Comparison of ENCODE assay signal across 8 cellular contexts in the genomic region with DNA sequence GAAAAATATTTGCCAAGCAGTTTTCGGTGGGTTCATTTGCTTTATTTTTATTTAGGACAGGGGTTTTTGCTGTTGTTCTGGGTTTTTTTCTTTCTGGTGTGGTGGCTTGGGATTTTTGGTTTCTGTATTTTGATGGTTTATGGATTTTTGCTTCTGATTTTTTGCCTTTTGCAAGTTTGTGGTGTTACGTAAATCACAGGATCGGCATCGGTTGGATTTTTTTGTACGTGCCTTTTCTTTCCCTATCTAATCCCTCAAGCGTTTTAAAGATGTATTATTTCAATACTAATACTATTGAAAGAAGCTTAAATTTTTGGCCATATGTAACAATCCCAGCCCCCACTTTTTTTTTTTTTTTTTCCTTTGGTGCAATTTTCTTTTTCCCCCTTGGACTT. TPM values are rescaled to one million over a fixed set of nuclear protein-coding genes. Genes with fewer than 3 reads are reported as not detected.
DNase-seq lines count a peak whose midpoint lies in the region; ATAC-seq lines count a peak whose summit lies in the region.

No MANE protein-coding gene starts in this region.

- peak overlapping the region; percentile 100 for H3K27ac Mint-ChIP-seq in activated T-helper 17 cell treated with anti-CD3 and anti-CD28 coated beads, Interleukin-2, amount 50 U/mL, for 72 hours

- peak overlapping the region; percentile 87 for H3K4me3 ChIP-seq in iPS-20b (ENCODE audit: low read length)
- H3K4me3 ChIP-seq in subcutaneous abdominal adipose tissue (ENCODE audit: low read depth in 1 of 5, low read length in 5 of 5), result peak overlapping the region; percentile 66 to 99 (median 95)

- DNase-seq in NCI-H82 (lab: John Stamatoyannopoulos, UW), result peak; percentile 12
- DNase-seq in NCI-H82 treated with DMSO at 0.1 percent for 48 hours (lab: John Stamatoyannopoulos, UW; ENCODE audit: unreplicated experiment), result no peak
- DNase-seq in SK-N-DZ (ENCODE audit: low spot score), result no peak
- no peak for DNase-seq in DMS79 treated with DMSO at 0.1 percent for 48 hours (lab: John Stamatoyannopoulos, UW)

- ATAC-seq in activated T-helper 17 cell treated with anti-CD3 and anti-CD28 coated beads, Interleukin-2, amount 50 U/mL, for 72 hours (replicated peaks), result no peak
- ATAC-seq in HG03439 (IDR thresholded peaks at IDR 0.05; ENCODE audit: unreplicated experiment), result no peak

- H3K9ac ChIP-seq in iPS-20b (ENCODE audit: low read depth, low read length) (peak overlapping the region; percentile 99; the same call in 1 of the 2 replicates), subcutaneous abdominal adipose tissue (ENCODE audit: low read length in 5 of 5) (peak overlapping the region; percentile 88 to 100 (median 100))

- H3K27me3 ChIP-seq in iPS-20b (ENCODE audit: insufficient read depth, low read length) (peaks cover 35% of the 10 kb centered on the region), subcutaneous abdominal adipose tissue (ENCODE audit: control insufficient read depth in 5 of 5, insufficient read depth in 4 of 5, low read length in 5 of 5) (no peaks in the 10 kb centered on the region)

- H3K9me3 ChIP-seq in iPS-20b (ENCODE audit: insufficient read depth, low read depth, low read length) (no peaks in the 10 kb centered on the region), subcutaneous abdominal adipose tissue (ENCODE audit: control insufficient read depth in 5 of 5, low read length in 5 of 5) (no peaks in the 10 kb centered on the region)

- no peaks in the 10 kb centered on the region for H3K27me3 Mint-ChIP-seq in activated T-helper 17 cell treated with anti-CD3 and anti-CD28 coated beads, Interleukin-2, amount 50 U/mL, for 72 hours

- H3K4me3 Mint-ChIP-seq in activated T-helper 17 cell treated with anti-CD3 and anti-CD28 coated beads, Interleukin-2, amount 50 U/mL, for 72 hours, result peak overlapping the region; percentile 100

- H3K9me3 Mint-ChIP-seq in activated T-helper 17 cell treated with anti-CD3 and anti-CD28 coated beads, Interleukin-2, amount 50 U/mL, for 72 hours, result no peaks in the 10 kb centered on the region

- peaks cover 26% of the 10 kb centered on the region for H3K4me1 Mint-ChIP-seq in activated T-helper 17 cell treated with anti-CD3 and anti-CD28 coated beads, Interleukin-2, amount 50 U/mL, for 72 hours

- H3K4me1 ChIP-seq in iPS-20b (ENCODE audit: insufficient read depth, low read length), result peaks cover 50% of the 10 kb centered on the region
- peaks cover 4 to 39% (median 21%) of the 10 kb centered on the region in 5 donors for H3K4me1 ChIP-seq in subcutaneous abdominal adipose tissue (ENCODE audit: control insufficient read depth in 5 of 5, insufficient read depth in 5 of 5, low read length in 5 of 5)

- H3K27ac ChIP-seq in iPS-20b (ENCODE audit: low read length) (peak overlapping the region; percentile 99), subcutaneous abdominal adipose tissue (ENCODE audit: low read depth, low read length) (peak overlapping the region; percentile 100)

- peaks cover 52% of the 10 kb centered on the region for H3K36me3 Mint-ChIP-seq in activated T-helper 17 cell treated with anti-CD3 and anti-CD28 coated beads, Interleukin-2, amount 50 U/mL, for 72 hours (ENCODE audit: low read depth)

- no peaks in the 10 kb centered on the region for H3K36me3 ChIP-seq in iPS-20b (ENCODE audit: insufficient read depth, low read depth, low read length)
- no peaks in the 10 kb centered on the region for H3K36me3 ChIP-seq in subcutaneous abdominal adipose tissue (ENCODE audit: control insufficient read depth in 5 of 5, insufficient read depth in 5 of 5, low read length in 5 of 5)

RNA-seq across cellular contexts. Expression of a gene that starts 0.8 kb away (rescaled TPM):
- 100 to 1,000 TPM in 1 of 2 donors, 10 to 100 TPM in 1; 67.5 to 143 TPM for total RNA-seq in activated T-helper 17 cell treated with anti-CD3 and anti-CD28 coated beads, Interleukin-2, amount 50 U/mL, for 72 hours
- 2.7 and 5.0 TPM in 2 replicates for polyA plus RNA-seq in SK-N-DZ (2014; cell fraction: cytosol; rRNA removed)
- 11.5 and 25.7 TPM in 2 replicates for polyA plus RNA-seq in SK-N-DZ (2014; cell fraction: nucleus; rRNA removed)

RNA-seq across cellular contexts. Expression of a gene that starts 43.7 kb away (rescaled TPM):
- not detected for total RNA-seq in activated T-helper 17 cell treated with anti-CD3 and anti-CD28 coated beads, Interleukin-2, amount 50 U/mL, for 72 hours
- not detected in 2 replicates for polyA plus RNA-seq in SK-N-DZ (2014; cell fraction: cytosol; rRNA removed)
- not detected in 2 replicates for polyA plus RNA-seq in SK-N-DZ (2014; cell fraction: nucleus; rRNA removed)
